ENCODE assay signal across 8 cellular contexts in genomic region chr19:39237200-39238184, GRCh38. TPM values are rescaled to one million over a fixed set of nuclear protein-coding genes. Genes with fewer than 3 reads are reported as not detected.
DNase-seq lines count a peak whose midpoint lies in the region; ATAC-seq and TF ChIP-seq lines count a peak whose summit lies in the region.

No MANE protein-coding gene starts in this region.

- no peaks in the 10 kb centered on the region; the same call in 2 of the 3 replicates for H3K4me1 Mint-ChIP-seq in GM23338

- H2AFZ ChIP-seq in GM23338, result peak overlapping the region; percentile 59; the same call in 1 of the 2 replicates

- TF ChIP-seq CTCF in GM23338 (conservative IDR thresholded peaks at IDR 0.05; ENCODE audit: low read depth in 2 of 2) (no peak), RWPE1 (conservative IDR thresholded peaks at IDR 0.05; ENCODE audit: low read depth) (no peak)

- CTCF ChIA-PET in RWPE1 (lab: Yijun Ruan, JAX), result interaction anchor here (1.0 kb wide), 1 partner anchor 115 kb away, joined by 3 read pairs; no protein-coding TSS in a partner anchor

- DNase-seq in DMS79 treated with DMSO at 0.1 percent for 48 hours (lab: John Stamatoyannopoulos, UW) (peak; percentile 5), GM23338 (ENCODE audit: low spot score) (peak; percentile 39), RWPE1 (ENCODE audit: low spot score) (peak; percentile 24), astrocyte of the hippocampus (ENCODE audit: low read depth, low spot score) (peak; percentile 8), NCI-H446 (lab: John Stamatoyannopoulos, UW) (no peak), AML-193 (lab: John Stamatoyannopoulos, UW) (no peak)
- DNase-seq in stimulated activated CD4-positive, alpha-beta T cell treated with anti-CD3 and anti-CD28 coated beads, Interleukin-15, amount 100 ng/mL, for 24 hours, result peak; percentile 68

- H3K79me2 ChIP-seq in GM23338 (replicated peaks; ENCODE audit: insufficient read depth), result no peaks in the 10 kb centered on the region

- no peaks in the 10 kb centered on the region for H3K36me3 Mint-ChIP-seq in GM23338 (ENCODE audit: low read depth)

- H3K4me3 Mint-ChIP-seq in GM23338, result no peak overlapping the region

- H3K4me1 ChIP-seq in GM23338 (ENCODE audit: insufficient read depth), result no peaks in the 10 kb centered on the region

- peaks cover 19% of the 10 kb centered on the region; the same call in 1 of the 2 replicates for H3K27me3 ChIP-seq in GM23338 (ENCODE audit: insufficient read depth)

- no peak overlapping the region for H3K27ac Mint-ChIP-seq in GM23338

- no peak overlapping the region for H3K4me2 ChIP-seq in GM23338

- H3K27ac ChIP-seq in GM23338 (ENCODE audit: low read depth), result no peak overlapping the region
- H3K27ac ChIP-seq in RWPE1, result no peak overlapping the region

- no peaks in the 10 kb centered on the region for H3F3A ChIP-seq in GM23338 (replicated peaks; ENCODE audit: low read depth)

- no peaks in the 10 kb centered on the region for H3K9me3 Mint-ChIP-seq in GM23338

- no peaks in the 10 kb centered on the region for H3K36me3 ChIP-seq in GM23338 (ENCODE audit: insufficient read depth)

- no peak overlapping the region for H3K4me3 ChIP-seq in GM23338

- no peaks in the 10 kb centered on the region for H3K9me2 ChIP-seq in GM23338 (ENCODE audit: insufficient read depth)

- H3K27me3 Mint-ChIP-seq in GM23338 (ENCODE audit: insufficient read depth, low read depth, poor library complexity), result peaks cover 7% of the 10 kb centered on the region

- POLR2A ChIA-PET in RWPE1 (lab: Yijun Ruan, JAX; ENCODE audit: low non-redundant PET), result no interaction called here

- H4K20me1 ChIP-seq in GM23338 (replicated peaks; ENCODE audit: insufficient read depth), result no peaks in the 10 kb centered on the region

- ATAC-seq in GM23338, result peak; percentile 80
- no peak for ATAC-seq in HG02938 (IDR thresholded peaks at IDR 0.05; ENCODE audit: unreplicated experiment)

TF ChIP-seq in GM23338, 12 proteins besides CTCF, POLR2A, EP300 and RAD21 (continues in another document):
- no peak for TF ChIP-seq EZH2phosphoT487 (IDR thresholded peaks at IDR 0.05; ENCODE audit: unreplicated experiment)
- TF ChIP-seq ZNF114 (CRISPR knock-in tag; IDR thresholded peaks at IDR 0.05), result no peak
- no peak for TF ChIP-seq STAT1 (IDR thresholded peaks at IDR 0.05; ENCODE audit: unreplicated experiment)
- no peak for TF ChIP-seq JUNB (IDR thresholded peaks at IDR 0.05; ENCODE audit: unreplicated experiment)
- no peak for TF ChIP-seq EZH2 (IDR thresholded peaks at IDR 0.05; ENCODE audit: low read depth, unreplicated experiment)
- TF ChIP-seq CREB1 (CRISPR knock-in tag; IDR thresholded peaks at IDR 0.05; ENCODE audit: low read depth), result no peak
- TF ChIP-seq ETS1 (IDR thresholded peaks at IDR 0.05), result no peak
- TF ChIP-seq REST (IDR thresholded peaks at IDR 0.05; ENCODE audit: unreplicated experiment), result no peak

RNA-seq across cellular contexts. Expression of gene IFNL3, which starts 7.3 kb away (rescaled TPM):
- not detected in 2 replicates for total RNA-seq in GM23338 (2014; rRNA removed; shearing (Covaris generic))
- not detected in 2 replicates for polyA plus RNA-seq in GM23338 (2016; fragmentation: Nextera tagmentation; extraction: Ambion mirVana)

RNA-seq across cellular contexts. Expression of gene IFNL4, which starts 11.2 kb away (rescaled TPM):
- not detected in 2 replicates for total RNA-seq in GM23338 (2014; rRNA removed; shearing (Covaris generic))
- polyA plus RNA-seq in GM23338 (2016; fragmentation: Nextera tagmentation; extraction: Ambion mirVana), result not detected in 2 replicates

RNA-seq across cellular contexts. Expression of gene IFNL2, which starts 30.7 kb away (rescaled TPM):
- total RNA-seq in GM23338 (2014; rRNA removed; shearing (Covaris generic)), result not detected in 2 replicates
- not detected in 2 replicates for polyA plus RNA-seq in GM23338 (2016; fragmentation: Nextera tagmentation; extraction: Ambion mirVana)

RNA-seq across cellular contexts. Expression of gene SYCN, which starts 33.4 kb away (rescaled TPM):
- not detected in 2 replicates for total RNA-seq in GM23338 (2014; rRNA removed; shearing (Covaris generic))
- polyA plus RNA-seq in GM23338 (2016; fragmentation: Nextera tagmentation; extraction: Ambion mirVana), result not detected in 2 replicates

RNA-seq across cellular contexts. Expression of gene NCCRP1, which starts 40.7 kb away (rescaled TPM):
- total RNA-seq in GM23338 (2014; rRNA removed; shearing (Covaris generic)), result 3.8 and 6.2 TPM in 2 replicates
- 2.8 and 3.6 TPM in 2 replicates for polyA plus RNA-seq in GM23338 (2016; fragmentation: Nextera tagmentation; extraction: Ambion mirVana)

Comparison
In these comparisons a context has a peak if more than half of its experiments do, and no peak if none do; other contexts are left out.
1. DNase-seq: peak in DMS79 treated with DMSO at 0.1 percent for 48 hours (single experiment), GM23338 (single experiment), RWPE1 (single experiment), astrocyte of the hippocampus (single experiment) and stimulated activated CD4-positive, alpha-beta T cell treated with anti-CD3 and anti-CD28 coated beads, Interleukin-15, amount 100 ng/mL, for 24 hours (single experiment); none in NCI-H446 (0 of 2) and AML-193 (0 of 2).